In the genomic region with DNA sequence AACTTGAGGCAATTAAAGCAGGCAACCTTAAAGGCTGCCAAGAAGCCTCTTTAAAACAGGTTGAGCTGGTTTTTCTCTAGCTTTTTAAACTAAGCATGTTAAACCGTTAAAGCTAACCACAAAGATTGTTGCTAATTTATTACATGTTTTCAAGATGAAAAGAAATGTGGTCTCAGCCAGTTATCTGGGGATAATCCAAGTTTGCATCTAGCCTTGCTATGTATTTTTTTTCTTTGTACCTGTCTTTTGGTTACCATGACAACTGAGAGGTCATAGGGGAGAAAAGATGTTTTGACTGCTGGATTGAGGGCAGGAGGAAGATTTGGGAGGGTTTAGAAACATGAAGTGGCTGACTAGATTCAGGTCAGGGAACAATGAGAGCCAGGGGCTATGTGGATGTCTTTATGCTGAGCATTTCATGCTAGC, we compare ENCODE assay signal across 8 cellular contexts. TPM values are rescaled to one million over a fixed set of nuclear protein-coding genes. Genes with fewer than 3 reads are reported as not detected.
DNase-seq lines count a peak whose midpoint lies in the region; ATAC-seq and TF ChIP-seq lines count a peak whose summit lies in the region.

No MANE protein-coding gene starts in this region.

- H3K27ac ChIP-seq in smooth muscle cell (ENCODE audit: low read depth) = peak overlapping the region; percentile 86

- H3F3A ChIP-seq in smooth muscle cell (ENCODE audit: low read depth) = peaks cover 24% of the 10 kb centered on the region

- peak; percentile 59 for DNase-seq in NCI-H2107 treated with DMSO at 0.1 percent for 48 hours (lab: John Stamatoyannopoulos, UW; ENCODE audit: unreplicated experiment)
- DNase-seq in NCI-H2107 (lab: John Stamatoyannopoulos, UW) = no peak
- DNase-seq in NCI-H510A treated with DMSO at 0.1 percent for 48 hours (lab: John Stamatoyannopoulos, UW) = peak; percentile 70
- DNase-seq in smooth muscle cell (lab: John Stamatoyannopoulos, UW; ENCODE audit: unreplicated experiment) = no peak
- no peak for DNase-seq in stimulated activated CD4-positive, alpha-beta T cell treated with anti-CD3 and anti-CD28 coated beads, Interleukin-4, amount 100 ng/mL, for 24 hours
- no peak for DNase-seq in cerebellum (ENCODE audit: low spot score)
- DNase-seq in NAMALWA (ENCODE audit: low spot score) = no peak

- H3K27me3 ChIP-seq in smooth muscle cell (ENCODE audit: low read depth) = no peaks in the 10 kb centered on the region

- peaks cover 8% of the 10 kb centered on the region for H3K4me1 ChIP-seq in smooth muscle cell (ENCODE audit: low read depth)

- TF ChIP-seq CTCF in smooth muscle cell (IDR thresholded peaks at IDR 0.05; ENCODE audit: borderline replicate concordance, insufficient read depth, poor library complexity, severe bottlenecking) = no peak

- H3K79me2 ChIP-seq in smooth muscle cell (ENCODE audit: low read depth) = no peaks in the 10 kb centered on the region

- 23% methylated on average over 1 of the region's 1 CpG for WGBS in smooth muscle cell (ENCODE audit: low lambda C conversion rate)

- H3K9me3 ChIP-seq in smooth muscle cell (replicated peaks; ENCODE audit: low read depth) = no peaks in the 10 kb centered on the region

- peak overlapping the region; percentile 53 for H3K4me2 ChIP-seq in smooth muscle cell

- H3K36me3 ChIP-seq in smooth muscle cell (ENCODE audit: low read depth) = no peaks in the 10 kb centered on the region

- no peak overlapping the region for H3K4me3 ChIP-seq in smooth muscle cell

- H4K20me1 ChIP-seq in smooth muscle cell (ENCODE audit: low read depth) = no peaks in the 10 kb centered on the region

- H3K9ac ChIP-seq in smooth muscle cell (ENCODE audit: low read depth) = peak overlapping the region; percentile 25

- ATAC-seq in esophagus mucosa = peak; percentile 74

- no peak overlapping the region for H2AFZ ChIP-seq in smooth muscle cell (ENCODE audit: low read depth)

RNA-seq across cellular contexts. Expression of a gene that starts 19.2 kb away (rescaled TPM):
- total RNA-seq in esophagus mucosa (1.1 TPM), smooth muscle cell (17.3 and 17.5 TPM in 2 replicates), cerebellum (72.8 TPM)
- 6.5 and 6.7 TPM in 2 replicates for polyA plus RNA-seq in smooth muscle cell

RNA-seq across cellular contexts. Expression of a gene that starts 50.0 kb away (rescaled TPM):
- total RNA-seq in esophagus mucosa (2.5 TPM), smooth muscle cell (3.9 and 6.3 TPM in 2 replicates), cerebellum (1.5 TPM)
- 4.2 and 5.1 TPM in 2 replicates for polyA plus RNA-seq in smooth muscle cell

Comparison
In these comparisons a context has a peak if more than half of its experiments do, and no peak if none do; other contexts are left out.
1. DNase-seq: peak in NCI-H2107 treated with DMSO at 0.1 percent for 48 hours (single experiment) and NCI-H510A treated with DMSO at 0.1 percent for 48 hours (single experiment); none in NCI-H2107 (single experiment), smooth muscle cell (single experiment), stimulated activated CD4-positive, alpha-beta T cell treated with anti-CD3 and anti-CD28 coated beads, Interleukin-4, amount 100 ng/mL, for 24 hours (single experiment), cerebellum (single experiment) and NAMALWA (single experiment).